ENCODE assay signal across 17 cellular contexts in genomic region chr20:19929749-19930148, GRCh38.
DNase-seq lines count a peak whose midpoint lies in the region; ATAC-seq and TF ChIP-seq lines count a peak whose summit lies in the region.
"Had no signal": no experiment of that assay in that cellular context is flagged by ENCODE, and none has a peak within 500 bp of the region (broad histone marks: within the 10 kb centered on the region; RNA-seq: fewer than 3 reads in every experiment).

No MANE protein-coding gene starts in this region.

- DNase-seq in Ammon's horn (ENCODE audit: low spot score): peak; percentile 60
- no peak for DNase-seq in RWPE1 (ENCODE audit: low spot score)
- peak; percentile 59 for DNase-seq in posterior vena cava (ENCODE audit: low spot score)
- DNase-seq in left lobe of liver (ENCODE audit: low spot score): no peak
- DNase-seq in NCI-H1930 (lab: John Stamatoyannopoulos, UW): no peak
- DNase-seq in GM19240 (ENCODE audit: insufficient read length, low spot score): no peak
- DNase-seq: activated naive CD8-positive, alpha-beta T cell treated with anti-CD3 and anti-CD28 coated beads, Interleukin-2, amount 10 ng/mL, durations not matched to agents 7 days and 5 days; DND-41; effector CD8-positive, alpha-beta T cell; kidney; NCI-H187; NCI-H446; nephron progenitor cell; NK-92 treated with Interleukin-12 subunit alpha and Interleukin-12 subunit beta, amount 100 ng/mL, for 24 hours; stimulated activated CD8-positive, alpha-beta memory T cell treated with anti-CD3 and anti-CD28 coated beads, Interleukin-4, amount 100 ng/mL, for 48 hours had no signal

- ATAC-seq in left lobe of liver: no peak
- ATAC-seq in GM19351 (IDR thresholded peaks at IDR 0.05; ENCODE audit: unreplicated experiment): no peak

- H3K9me3 ChIP-seq in esophagus (ENCODE audit: control insufficient read depth in 2 of 2, insufficient read depth in 1 of 2, low read depth in 1 of 2, low read length in 1 of 2): no peaks in the 10 kb centered on the region

- peaks cover 2 to 8% of the 10 kb centered on the region in 2 donors for H3K4me1 ChIP-seq in esophagus (ENCODE audit: control insufficient read depth in 2 of 2, insufficient read depth in 2 of 2, low read length in 1 of 2)

- H3K4me3 ChIP-seq in esophagus (ENCODE audit: low read depth in 1 of 2, low read length in 2 of 2): no peak overlapping the region

- peak overlapping the region; percentile 96 for H3K27ac ChIP-seq in RWPE1
- H3K27ac ChIP-seq in esophagus (ENCODE audit: low read depth in 2 of 2, low read length in 1 of 2): peak overlapping the region; percentile 81 to 91

- TF ChIP-seq CTCF in RWPE1 (conservative IDR thresholded peaks at IDR 0.05; ENCODE audit: low read depth): no peak

- CTCF ChIA-PET in RWPE1 (lab: Yijun Ruan, JAX): no interaction called here

- no peaks in the 10 kb centered on the region for H3K27me3 ChIP-seq in esophagus (ENCODE audit: control insufficient read depth in 1 of 2, insufficient read depth in 2 of 2, low read length in 2 of 2)

- H3K36me3 ChIP-seq in esophagus (ENCODE audit: control insufficient read depth in 2 of 2, insufficient read depth in 2 of 2, low read length in 1 of 2): no peaks in the 10 kb centered on the region

- intact Hi-C loops in posterior vena cava (cut with DNase I): no loop called here

- POLR2A ChIA-PET in RWPE1 (lab: Yijun Ruan, JAX; ENCODE audit: low non-redundant PET): no interaction called here

- WGBS in esophagus, 2 donors: 54 to 67% methylated on average over 3 of the region's 3 CpGs

Comparison
In these comparisons a context has a peak if more than half of its experiments do, and no peak if none do; other contexts are left out.
1. DNase-seq: peak in Ammon's horn (single experiment) and posterior vena cava (single experiment); none in RWPE1 (single experiment), left lobe of liver (single experiment), NCI-H1930 (0 of 2) and GM19240 (single experiment).